In genomic region chr9:6910032-6910431, GRCh38 we compare ENCODE assay signal across 9 cellular contexts.
A peak's percentile ranks its signal among the peaks of the same experiment; 100 is the strongest.
DNase-seq lines count a peak whose midpoint lies in the region; ATAC-seq and TF ChIP-seq lines count a peak whose summit lies in the region.
"Had no signal": no experiment of that assay in that cellular context is flagged by ENCODE, and none has a peak within 500 bp of the region (broad histone marks: within the 10 kb centered on the region; RNA-seq: fewer than 3 reads in every experiment).

No MANE protein-coding gene starts in this region.

- TF ChIP-seq CTCF in AG09319 (IDR thresholded peaks at IDR 0.05; ENCODE audit: low read depth, low read length) (peak; percentile 57), RWPE2 (IDR thresholded peaks at IDR 0.05; ENCODE audit: poor library complexity, severe bottlenecking) (peak; percentile 60)

- H3K4me1 ChIP-seq in GM23248 (ENCODE audit: insufficient read depth) (peaks cover 9% of the 10 kb centered on the region), RWPE2 (ENCODE audit: insufficient read depth, poor library complexity, severe bottlenecking) (no peaks in the 10 kb centered on the region)

- no peak overlapping the region for H3K27ac ChIP-seq in GM23248
- H3K27ac ChIP-seq in RWPE2 (ENCODE audit: poor library complexity, severe bottlenecking) = no peak overlapping the region

- H3K27me3 ChIP-seq in GM23248 (replicated peaks; ENCODE audit: insufficient read depth) = no peaks in the 10 kb centered on the region
- no peaks in the 10 kb centered on the region for H3K27me3 ChIP-seq in RWPE2 (ENCODE audit: insufficient read depth, poor library complexity, severe bottlenecking)

- H3F3A ChIP-seq in GM23248 (ENCODE audit: insufficient read depth) = no peaks in the 10 kb centered on the region

- in situ Hi-C loops in GM23248 (cut with MboI) = loop anchor here (10.0 to 25.0 kb wide), 2 partner anchors 135 to 627 kb away; no protein-coding TSS in a partner anchor

- no peak overlapping the region for H3K4me2 ChIP-seq in GM23248 (ENCODE audit: unreplicated experiment)

- no peaks in the 10 kb centered on the region for H4K20me1 ChIP-seq in GM23248 (ENCODE audit: insufficient read depth)

- H3K9me3 ChIP-seq in GM23248 (ENCODE audit: low read depth) = no peaks in the 10 kb centered on the region
- no peaks in the 10 kb centered on the region for H3K9me3 ChIP-seq in RWPE2 (ENCODE audit: severe bottlenecking)

- 0 out of 2 replicates have a peak, but pooled peaks cover 10% of the 10 kb centered on the region for H3K79me2 ChIP-seq in GM23248 (ENCODE audit: insufficient read depth)

- no peak overlapping the region for H2AFZ ChIP-seq in GM23248

- ATAC-seq in RWPE2 (ENCODE audit: low read depth) = no peak
- ATAC-seq: activated T-cell treated with anti-CD3 and anti-CD28 coated beads, Interleukin-2, amount 50 U/mL, for 72 hours had no signal

- H3K4me3 ChIP-seq in GM23248 = no peak overlapping the region
- no peak overlapping the region for H3K4me3 ChIP-seq in RWPE2 (ENCODE audit: severe bottlenecking)

- WGBS in GM23248 (ENCODE audit: low coverage in 1 of 2, low lambda C conversion rate in 2 of 2, missing lambda C conversion rate in 2 of 2), 2 experiments = 46 to 52% methylated on average over 2 of the region's 2 CpGs

- no peak overlapping the region for H3K9ac ChIP-seq in GM23248

- H3K36me3 ChIP-seq in GM23248 (ENCODE audit: low read depth) = no peaks in the 10 kb centered on the region; the same call in 1 of the 2 replicates
- H3K36me3 ChIP-seq in RWPE2 (ENCODE audit: low read depth) = no peaks in the 10 kb centered on the region

- H3K9me2 ChIP-seq in GM23248 (ENCODE audit: insufficient read depth) = no peaks in the 10 kb centered on the region

- DNase-seq in AG09319 (ENCODE audit: extremely low read depth, low read depth) (no peak), GM23248 (peak; percentile 51), RWPE2 (ENCODE audit: low spot score) (no peak), hepatic stellate cell (ENCODE audit: low spot score) (peak; percentile 7), UCSD-AML1 (lab: John Stamatoyannopoulos, UW; ENCODE audit: unreplicated experiment) (no peak), SK-N-DZ (ENCODE audit: low spot score) (no peak), MV-4-11 (lab: John Stamatoyannopoulos, UW) (no peak), HuH-7.5 (ENCODE audit: low spot score) (no peak)
- DNase-seq: activated T-cell treated with anti-CD3 and anti-CD28 coated beads, Interleukin-2, amount 50 U/mL, for 72 hours had no signal

Comparison
In these comparisons a context has a peak if more than half of its experiments do, and no peak if none do; other contexts are left out.
1. DNase-seq: peak in GM23248 (single experiment) and hepatic stellate cell (single experiment); none in AG09319 (single experiment), RWPE2 (single experiment), UCSD-AML1 (single experiment), SK-N-DZ (single experiment), MV-4-11 (single experiment) and HuH-7.5 (single experiment).